In genomic region chr2:62149708-62150107, GRCh38 we compare ENCODE assay signal across 13 cellular contexts. TPM values are rescaled to one million over a fixed set of nuclear protein-coding genes. Genes with fewer than 3 reads are reported as not detected.
DNase-seq lines count a peak whose midpoint lies in the region; ATAC-seq, FAIRE-seq and TF ChIP-seq lines count a peak whose summit lies in the region.
"Had no signal": no experiment of that assay in that cellular context is flagged by ENCODE, and none has a peak within 500 bp of the region (broad histone marks: within the 10 kb centered on the region; RNA-seq: fewer than 3 reads in every experiment).

No MANE protein-coding gene starts in this region.

- H3K9me3 ChIP-seq in A673 (ENCODE audit: low read depth, low read length, poor library complexity, severe bottlenecking) (no peaks in the 10 kb centered on the region), adipocyte (ENCODE audit: control insufficient read depth, low read length) (no peaks in the 10 kb centered on the region), heart left ventricle (peaks cover 0 to 1% (median 0%) of the 10 kb centered on the region in 12 donors), small intestine (ENCODE audit: control insufficient read depth, low read depth) (no peaks in the 10 kb centered on the region)

- in situ Hi-C loops in GM13977 (cut with MboI; ENCODE audit: low pct_unique_long_range_greater_than_20kb, low sequenced_read_pairs, unreplicated experiment) = no loop called here

- TF ChIP-seq CTCF in A673 (conservative IDR thresholded peaks at IDR 0.05; ENCODE audit: low read depth, low read length) = no peak
- TF ChIP-seq CTCF in heart left ventricle (IDR thresholded peaks at IDR 0.05) = no peak
- TF ChIP-seq CTCF in GM13977 (IDR thresholded peaks at IDR 0.05; ENCODE audit: extremely low read depth, insufficient read depth, missing control alignments) = no peak

- no peak overlapping the region for H3K4me3 ChIP-seq in A673 (ENCODE audit: low read depth, low read length, poor library complexity, severe bottlenecking)
- peak overlapping the region; percentile 16 for H3K4me3 ChIP-seq in adipocyte (ENCODE audit: low read length)
- no peak overlapping the region for H3K4me3 ChIP-seq in heart left ventricle
- H3K4me3 ChIP-seq in small intestine (ENCODE audit: low read depth in 1 of 2, low read length in 2 of 2) = no peak overlapping the region

- H3K4me1 ChIP-seq in A673 (ENCODE audit: insufficient read depth, low read length, poor library complexity, severe bottlenecking) = no peaks in the 10 kb centered on the region
- H3K4me1 ChIP-seq in adipocyte (ENCODE audit: control insufficient read depth, insufficient read depth, low read length) = peaks cover 35% of the 10 kb centered on the region
- peaks cover 0 to 41% (median 14%) of the 10 kb centered on the region in 12 donors for H3K4me1 ChIP-seq in heart left ventricle
- no peaks in the 10 kb centered on the region for H3K4me1 ChIP-seq in small intestine (ENCODE audit: control insufficient read depth in 2 of 2, insufficient read depth in 1 of 2, low read depth in 1 of 2, low read length in 1 of 2)

- no peaks in the 10 kb centered on the region for H3K36me3 ChIP-seq in A673 (ENCODE audit: insufficient read depth, low read length, poor library complexity, severe bottlenecking)
- no peaks in the 10 kb centered on the region for H3K36me3 ChIP-seq in adipocyte (ENCODE audit: control insufficient read depth, insufficient read depth, low read length, severe bottlenecking)
- no peaks in the 10 kb centered on the region for H3K36me3 ChIP-seq in heart left ventricle
- no peaks in the 10 kb centered on the region for H3K36me3 ChIP-seq in small intestine (ENCODE audit: control insufficient read depth in 2 of 2, insufficient read depth in 2 of 2, low read length in 2 of 2)

- H3K27me3 ChIP-seq in A673 (replicated peaks; ENCODE audit: insufficient read depth, low read depth, low read length, poor library complexity) (no peaks in the 10 kb centered on the region), adipocyte (replicated peaks; ENCODE audit: control insufficient read depth, insufficient read depth, low read length) (no peaks in the 10 kb centered on the region), heart left ventricle (no peaks in the 10 kb centered on the region), small intestine (ENCODE audit: control insufficient read depth in 2 of 2, insufficient read depth in 2 of 2, low read length in 2 of 2) (no peaks in the 10 kb centered on the region)

- peak overlapping the region; percentile 30 for H3K9ac ChIP-seq in adipocyte (ENCODE audit: low read length)

- DNase-seq in A673 (ENCODE audit: low spot score) = peak; percentile 32
- DNase-seq in H4 (ENCODE audit: low spot score) = peak; percentile 42
- DNase-seq in adipocyte (ENCODE audit: low read depth) = peak; percentile 93
- DNase-seq in heart left ventricle = no peak
- no peak for DNase-seq in medulla oblongata (ENCODE audit: extremely low spot score)
- no peak for DNase-seq in small intestine
- no peak for DNase-seq in GM13977 (ENCODE audit: low spot score)
- DNase-seq: activated B cell treated with CpG ODN at 0.5 μM for 24 hours; CD8-positive, alpha-beta memory T cell; KBM-7; retina; stimulated activated naive CD4-positive, alpha-beta T cell treated with Interleukin-2 at 50 U/mL for 16 hours had no signal

- no peak for TF ChIP-seq POLR2A in heart left ventricle (IDR thresholded peaks at IDR 0.05)

- CTCF ChIA-PET in A673 (lab: Charles Lee) = no interaction called here

- H3K27ac ChIP-seq in A673 (ENCODE audit: low read depth, low read length, poor library complexity, severe bottlenecking) = no peak overlapping the region
- peak overlapping the region in 8 of 12 donors; percentile 52 to 92 (median 78) for H3K27ac ChIP-seq in heart left ventricle
- no peak overlapping the region for H3K27ac ChIP-seq in small intestine (ENCODE audit: low read depth in 1 of 2, low read length in 1 of 2)

- intact Hi-C loops in A673 (cut with micrococcal nuclease; ENCODE audit: unreplicated experiment) (no loop called here), heart left ventricle (cut with DNase I) (loop anchor here in 1 of 10 donors (5.0 kb wide), 1 partner anchor 38 kb away; no protein-coding TSS in a partner anchor)

- no TSS peak for BruUV-seq in A673 (replicated peaks; lab: Mats Ljungman, UMichigan)

- POLR2A ChIA-PET in A673 (lab: Charles Lee; ENCODE audit: low non-redundant PET) = no interaction called here

- FAIRE-seq in small intestine (lab: Jason Lieb, UNC) = no peak

- ATAC-seq in heart left ventricle = peak in 3 of 4 donors; percentile 36 to 81 (median 70)
- ATAC-seq in HG03135 (IDR thresholded peaks at IDR 0.05; ENCODE audit: unreplicated experiment) = no peak

RNA-seq across cellular contexts. Expression of gene B3GNT2, which starts 46.2 kb away (rescaled TPM):
- total RNA-seq in A673 (2021) (6.2 and 6.5 TPM in 2 replicates), heart left ventricle (10 to 100 TPM; 13.8 to 26.5 (median 20.8) TPM)
- total RNA-seq in H4 (2014; rRNA removed; shearing (Covaris generic)) = 18.7 and 21.9 TPM in 2 replicates
- polyA plus RNA-seq in heart left ventricle (10 to 100 TPM in 1 of 2 donors, 1 to 10 TPM in 1; 8.6 to 18.4 TPM), small intestine (10 to 100 TPM; 13.4 to 24.3 (median 14.1) TPM)

Comparison
In these comparisons a context has a peak if more than half of its experiments do, and no peak if none do; other contexts are left out.
1. DNase-seq: peak in A673 (single experiment), H4 (single experiment) and adipocyte (single experiment); none in heart left ventricle (0 of 5), medulla oblongata (single experiment), small intestine (single experiment) and GM13977 (single experiment).
2. H3K27ac ChIP-seq: peak in heart left ventricle (8 of 12); none in A673 (single experiment) and small intestine (0 of 2).